ENCODE assay signal across 23 cellular contexts in the genomic region with DNA sequence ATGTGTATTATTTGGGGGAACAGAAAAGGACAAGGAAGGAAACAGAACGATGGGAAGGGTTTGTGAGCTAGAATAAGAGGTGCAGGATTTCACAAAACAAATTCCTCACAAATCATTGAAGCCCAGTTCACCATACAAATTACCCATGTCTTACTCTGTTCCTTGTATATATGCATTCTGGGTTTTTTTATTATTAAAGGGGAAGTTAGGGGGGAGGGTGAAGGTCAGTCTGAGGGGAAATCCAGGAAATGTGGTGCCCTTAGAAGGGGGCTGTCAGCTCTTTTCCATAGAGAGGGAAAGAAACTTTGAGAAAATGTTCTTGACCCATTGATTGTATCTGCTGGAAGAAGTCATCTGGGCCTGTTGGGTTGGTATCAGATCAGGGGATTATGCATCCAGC.
"Had no signal": no experiment of that assay in that cellular context is flagged by ENCODE, and none has a peak within 500 bp of the region (broad histone marks: within the 10 kb centered on the region; RNA-seq: fewer than 3 reads in every experiment).

No MANE protein-coding gene starts in this region.

- H3K9me3 ChIP-seq: heart right ventricle, right lobe of liver, uterus had no signal

- H3K36me3 ChIP-seq: uterus had no signal

- H3K9me3 Mint-ChIP-seq: activated T-helper 2 cell treated with anti-CD3 and anti-CD28 coated beads, Interferon-gamma antibody, Interleukin-2, Interleukin-4, amounts not matched to agents 10 μg/mL and 5 μg/mL and 100 μg/mL, durations not matched to agents 14 hours and 24 hours and 36 hours; naive thymus-derived CD4-positive, alpha-beta T cell; neural progenitor cell; T-helper 1 cell treated with Interleukin-12 subunit alpha and Interleukin-12 subunit beta and Interleukin-4 antibody, amounts not matched to agents 30 μg/mL and 1 μg/mL, for 36 hours had no signal

- H3K4me1 Mint-ChIP-seq: neural progenitor cell had no signal

- DNase-seq: activated CD4-positive, alpha-beta T cell treated with anti-CD3 and anti-CD28 coated beads for 1 hour; activated CD4-positive, alpha-beta T cell treated with anti-CD3 and anti-CD28 coated beads, Interleukin-2, amount 50 U/mL, for 1 hour; activated CD8-positive, alpha-beta T cell treated with anti-CD3 and anti-CD28 coated beads, Interleukin-2, amount 10 ng/mL, durations not matched to agents 7 days and 5 days; activated naive CD4-positive, alpha-beta T cell; amniotic stem cell; cerebellar nuclear complex; heart right ventricle; islet precursor cell; left cardiac atrium; mesendoderm; naive thymus-derived CD4-positive, alpha-beta T cell; posterior cingulate gyrus; right lobe of liver; stimulated activated CD4-positive, alpha-beta T cell treated with anti-CD3 and anti-CD28 coated beads, Interleukin-1b, Interleukin-23, amount 100 ng/mL, for 48 hours; trophoblast cell; uterus had no signal

- ATAC-seq: activated CD8-positive, alpha-beta T cell treated with anti-CD3 and anti-CD28 coated beads, Interleukin-2, amount 10 ng/mL, durations not matched to agents 7 days and 5 days; heart right ventricle; left cardiac atrium; naive thymus-derived CD4-positive, alpha-beta T cell had no signal

- H3K4me3 ChIP-seq: coronary artery, heart right ventricle, neural progenitor cell, right lobe of liver, skin epidermis, uterus had no signal

- H3K27ac ChIP-seq: coronary artery, heart right ventricle, neural progenitor cell, right lobe of liver, skin epidermis, uterus, VCaP had no signal

- H3K27ac Mint-ChIP-seq: activated CD8-positive, alpha-beta T cell treated with anti-CD3 and anti-CD28 coated beads, Interleukin-2, amount 10 ng/mL, durations not matched to agents 7 days and 5 days; activated naive CD8-positive, alpha-beta T cell; activated T-helper 2 cell treated with anti-CD3 and anti-CD28 coated beads, Interferon-gamma antibody, Interleukin-2, Interleukin-4, amounts not matched to agents 10 μg/mL and 5 μg/mL and 100 μg/mL, durations not matched to agents 14 hours and 24 hours and 36 hours; neural progenitor cell; T-helper 1 cell treated with Interleukin-12 subunit alpha and Interleukin-12 subunit beta and Interleukin-4 antibody, amounts not matched to agents 30 μg/mL and 1 μg/mL, for 36 hours had no signal

- H3K4me3 Mint-ChIP-seq: activated CD8-positive, alpha-beta T cell treated with anti-CD3 and anti-CD28 coated beads, Interleukin-2, amount 10 ng/mL, durations not matched to agents 7 days and 5 days; activated naive CD8-positive, alpha-beta T cell; naive thymus-derived CD4-positive, alpha-beta T cell; neural progenitor cell; T-helper 1 cell treated with Interleukin-12 subunit alpha and Interleukin-12 subunit beta and Interleukin-4 antibody, amounts not matched to agents 30 μg/mL and 1 μg/mL, for 36 hours had no signal

- H3K4me1 ChIP-seq: neural progenitor cell, uterus had no signal

- H3K27me3 Mint-ChIP-seq: activated naive CD8-positive, alpha-beta T cell; naive thymus-derived CD4-positive, alpha-beta T cell had no signal
